10 cellular contexts compared by ENCODE assay signal in genomic region chrX:154827624-154828408, GRCh38. TPM values are rescaled to one million over a fixed set of nuclear protein-coding genes. Genes with fewer than 3 reads are reported as not detected.
DNase-seq lines count a peak whose midpoint lies in the region; ATAC-seq and TF ChIP-seq lines count a peak whose summit lies in the region.
"Had no signal": no experiment of that assay in that cellular context is flagged by ENCODE, and none has a peak within 500 bp of the region (broad histone marks: within the 10 kb centered on the region; RNA-seq: fewer than 3 reads in every experiment).

No MANE protein-coding gene starts in this region.

- DNase-seq in colonic mucosa = no peak
- no peak for DNase-seq in NCI-H774 (lab: John Stamatoyannopoulos, UW)
- DNase-seq in H7 = no peak
- DNase-seq in NCI-H510A (lab: John Stamatoyannopoulos, UW) = no peak
- no peak for DNase-seq in stimulated activated CD4-positive, alpha-beta T cell treated with anti-CD3 and anti-CD28 coated beads, Interleukin-2, amount 100 ng/mL, for 24 hours
- DNase-seq: NCI-H510A treated with DMSO at 0.1 percent for 48 hours had no signal

- H3K9me3 ChIP-seq in colonic mucosa = no peaks in the 10 kb centered on the region

- no peaks in the 10 kb centered on the region for H3K4me1 ChIP-seq in colonic mucosa
- H3K4me1 ChIP-seq: parathyroid adenoma had no signal

- H3K4me3 ChIP-seq in colonic mucosa = no peak overlapping the region
- no peak overlapping the region for H3K4me3 ChIP-seq in H7 (ENCODE audit: insufficient read depth, low read depth, low read length)

- H3K36me3 ChIP-seq in colonic mucosa (no peaks in the 10 kb centered on the region), H7 (replicated peaks; ENCODE audit: control insufficient read depth, insufficient read depth, low read length) (no peaks in the 10 kb centered on the region)

- ATAC-seq in GM18505 (IDR thresholded peaks at IDR 0.05; ENCODE audit: unreplicated experiment) (peak; percentile 81), GM19468 (IDR thresholded peaks at IDR 0.05; ENCODE audit: extremely low read depth, unreplicated experiment) (peak; percentile 46), HG03354 (IDR thresholded peaks at IDR 0.05; ENCODE audit: poor library complexity, severe bottlenecking, unreplicated experiment) (peak; percentile 95)

- H3K27me3 ChIP-seq in colonic mucosa = no peaks in the 10 kb centered on the region
- no peaks in the 10 kb centered on the region for H3K27me3 ChIP-seq in H7 (ENCODE audit: control insufficient read depth, insufficient read depth, low read length)

- peak overlapping the region; percentile 5 for H3K27ac ChIP-seq in colonic mucosa
- H3K27ac ChIP-seq: parathyroid adenoma had no signal

- intact Hi-C loops in colonic mucosa (cut with DNase I) = no loop called here

- TF ChIP-seq CTCF in colonic mucosa (IDR thresholded peaks at IDR 0.05) = no peak

- no peak overlapping the region for H3K9ac ChIP-seq in colonic mucosa (ENCODE audit: low read depth in 2 of 2, low read length in 2 of 2)
- H3K9ac ChIP-seq: parathyroid adenoma had no signal

- peak; percentile 28 for TF ChIP-seq POLR2A in GM18505 (IDR thresholded peaks at IDR 0.05; ENCODE audit: borderline replicate concordance, extremely low read depth, insufficient read depth, insufficient read length)

RNA-seq across cellular contexts. Expression of gene SMIM9, which starts 6.6 kb away (rescaled TPM):
- not detected for total RNA-seq in colonic mucosa
- total RNA-seq in H7 (2014; rRNA removed; shearing (Covaris generic)) = not detected in 2 replicates

RNA-seq across cellular contexts. Expression of gene MPP1, which starts 22.5 kb away (rescaled TPM):
- 10 to 100 TPM; 13.0 to 24.3 TPM for total RNA-seq in colonic mucosa
- 10.5 and 12.5 TPM in 2 replicates for total RNA-seq in H7 (2014; rRNA removed; shearing (Covaris generic))

RNA-seq across cellular contexts. Expression of gene F8A1, which starts 58.3 kb away (rescaled TPM):
- total RNA-seq in colonic mucosa = 10 to 100 TPM; 32.8 to 39.2 TPM
- 8.2 and 8.4 TPM in 2 replicates for total RNA-seq in H7 (2014; rRNA removed; shearing (Covaris generic))
